24 cellular contexts compared by ENCODE assay signal in genomic region chr3:48243886-48244285, GRCh38. TPM values are rescaled to one million over a fixed set of nuclear protein-coding genes. Genes with fewer than 3 reads are reported as not detected.
A peak's percentile ranks its signal among the peaks of the same experiment; 100 is the strongest.
DNase-seq lines count a peak whose midpoint lies in the region; ATAC-seq, FAIRE-seq and TF ChIP-seq lines count a peak whose summit lies in the region.
"Had no signal": no experiment of that assay in that cellular context is flagged by ENCODE, and none has a peak within 500 bp of the region (broad histone marks: within the 10 kb centered on the region; RNA-seq: fewer than 3 reads in every experiment).

No MANE protein-coding gene starts in this region.

- H3K36me3 ChIP-seq in OCI-LY3 (replicated peaks; ENCODE audit: low read depth, low read length) (peaks cover 35% of the 10 kb centered on the region), H1 (ENCODE audit: control insufficient read depth in 2 of 4, insufficient read depth in 4 of 4, low read length in 3 of 4) (peaks cover 6 to 36% (median 16%) of the 10 kb centered on the region in 4 experiments; a peak in 6 of 8 replicates)
- H3K36me3 ChIP-seq: cardiac muscle cell, gastrocnemius medialis, neutrophil had no signal

- H3K9ac ChIP-seq in OCI-LY3 (ENCODE audit: low read length), result no peak overlapping the region
- 0 out of 7 replicates have a peak overlapping the region, but pooled peaks of 1 of the 4 experiments have one; percentile 38 for H3K9ac ChIP-seq in H1 (replicated peaks in 1 of 4; ENCODE audit: extremely low read depth in 1 of 4, low read depth in 3 of 4, low read length in 3 of 4)

- no peak overlapping the region for H2BK12ac ChIP-seq in H1 (ENCODE audit: low read depth, low read length)

- POLR2A ChIA-PET in H1 (lab: Charles Lee; ENCODE audit: partially characterized antibody), result interaction anchor here (0.5 to 8.2 kb wide), 19 partner anchors 9 to 193 kb away, joined by 3 to 84 read pairs (median 4); partner anchors contain the start of genes CDC25A and PLXNB1

- H2BK15ac ChIP-seq in H1 (ENCODE audit: low read length), result no peak overlapping the region

- H3K4me2 ChIP-seq in OCI-LY3 (ENCODE audit: low read length), result no peak overlapping the region
- H3K4me2 ChIP-seq in H1 (ENCODE audit: insufficient read depth in 1 of 2, low read depth in 2 of 2, low read length in 2 of 2), result peak overlapping the region; percentile 62 to 69

- no peak overlapping the region for H3K27ac Mint-ChIP-seq in activated naive CD4-positive, alpha-beta T cell treated with anti-CD3 and anti-CD28 coated beads, Interleukin-2, amount 10 ng/mL, durations not matched to agents 7 days and 5 days
- H3K27ac Mint-ChIP-seq in activated naive CD4-positive, alpha-beta T cell treated with anti-CD3 and anti-CD28 coated beads, Interleukin-2, amount 50 U/mL, for 72 hours, result no peak overlapping the region
- H3K27ac Mint-ChIP-seq in stimulated activated memory B cell treated with anti-CD40 and anti-IgM and Interleukin-4, amounts not matched to agents 10 μg/mL and 1 μg/mL and 100 μg/mL, for 72 hours, result peak overlapping the region; percentile 51

- peaks cover 61% of the 10 kb centered on the region for H3K4me1 Mint-ChIP-seq in activated naive CD4-positive, alpha-beta T cell treated with anti-CD3 and anti-CD28 coated beads, Interleukin-2, amount 10 ng/mL, durations not matched to agents 7 days and 5 days
- H3K4me1 Mint-ChIP-seq in stimulated activated memory B cell treated with anti-CD40 and anti-IgM and Interleukin-4, amounts not matched to agents 10 μg/mL and 1 μg/mL and 100 μg/mL, for 72 hours, result peaks cover 27% of the 10 kb centered on the region

- H3K23me2 ChIP-seq in H1 (ENCODE audit: low read depth, low read length), result peaks cover 4% of the 10 kb centered on the region; the same call in 1 of the 2 replicates

- H3K23ac ChIP-seq in H1 (ENCODE audit: insufficient read length), result no peak overlapping the region

- ATAC-seq in activated naive CD4-positive, alpha-beta T cell treated with anti-CD3 and anti-CD28 coated beads, Interleukin-2, amount 50 U/mL, for 72 hours, result no peak
- no peak for ATAC-seq in stimulated activated memory B cell treated with anti-CD40 and anti-IgM and Interleukin-4, amounts not matched to agents 10 μg/mL and 1 μg/mL and 100 μg/mL, for 72 hours
- no peak for ATAC-seq in HG03097 (IDR thresholded peaks at IDR 0.05; ENCODE audit: low FRiP score, unreplicated experiment)
- ATAC-seq: gastrocnemius medialis, left cardiac atrium had no signal

- H3K9me3 Mint-ChIP-seq in activated naive CD4-positive, alpha-beta T cell treated with anti-CD3 and anti-CD28 coated beads, Interleukin-2, amount 10 ng/mL, durations not matched to agents 7 days and 5 days, result no peaks in the 10 kb centered on the region
- H3K9me3 Mint-ChIP-seq in activated naive CD4-positive, alpha-beta T cell treated with anti-CD3 and anti-CD28 coated beads, Interleukin-2, amount 50 U/mL, for 72 hours, result no peaks in the 10 kb centered on the region
- no peaks in the 10 kb centered on the region for H3K9me3 Mint-ChIP-seq in stimulated activated memory B cell treated with anti-CD40 and anti-IgM and Interleukin-4, amounts not matched to agents 10 μg/mL and 1 μg/mL and 100 μg/mL, for 72 hours

- no peak overlapping the region for H3K56ac ChIP-seq in H1 (replicated peaks; ENCODE audit: insufficient read length, low read depth, low read length)

- peaks cover 72% of the 10 kb centered on the region for H3K79me2 ChIP-seq in OCI-LY3 (ENCODE audit: low read length)
- peaks cover 37 to 78% of the 10 kb centered on the region in 2 experiments for H3K79me2 ChIP-seq in H1 (ENCODE audit: control insufficient read depth in 1 of 2, insufficient read depth in 2 of 2, low read length in 2 of 2)

- H3K14ac ChIP-seq in H1 (ENCODE audit: insufficient read length), result no peak overlapping the region

- no peak overlapping the region for H4K5ac ChIP-seq in H1 (ENCODE audit: insufficient read length, low read depth, low read length)

- peaks cover 2% of the 10 kb centered on the region; the same call in 1 of the 2 replicates for H3K79me1 ChIP-seq in H1 (ENCODE audit: low read depth, low read length)

- H3K4me1 ChIP-seq in OCI-LY3 (ENCODE audit: low read length), result peaks cover 47% of the 10 kb centered on the region
- H3K4me1 ChIP-seq in H1 (replicated peaks in 1 of 4; ENCODE audit: control insufficient read depth in 3 of 4, insufficient read depth in 4 of 4, low read length in 3 of 4), result peaks cover 2 to 15% (median 9%) of the 10 kb centered on the region in 4 experiments; a peak in 6 of 7 replicates

- H3K36me3 Mint-ChIP-seq in activated naive CD4-positive, alpha-beta T cell treated with anti-CD3 and anti-CD28 coated beads, Interleukin-2, amount 10 ng/mL, durations not matched to agents 7 days and 5 days, result peaks cover 22% of the 10 kb centered on the region
- peaks cover 0 to 17% of the 10 kb centered on the region in 2 donors for H3K36me3 Mint-ChIP-seq in activated naive CD4-positive, alpha-beta T cell treated with anti-CD3 and anti-CD28 coated beads, Interleukin-2, amount 50 U/mL, for 72 hours
- H3K36me3 Mint-ChIP-seq in stimulated activated memory B cell treated with anti-CD40 and anti-IgM and Interleukin-4, amounts not matched to agents 10 μg/mL and 1 μg/mL and 100 μg/mL, for 72 hours, result peaks cover 11% of the 10 kb centered on the region

- peak overlapping the region; percentile 35; the same call in 1 of the 2 replicates for H2BK5ac ChIP-seq in H1 (ENCODE audit: low read depth, low read length)

- FAIRE-seq in H1 (lab: Jason Lieb, UNC) (no peak), urothelium cell line (lab: Jason Lieb, UNC) (no peak)
- FAIRE-seq: GM18507 had no signal

- TF ChIP-seq EP300 in H1 (IDR thresholded peaks at IDR 0.05; ENCODE audit: borderline replicate concordance in 1 of 2, low read depth in 2 of 2, low read length in 2 of 2), result no peak

- H2AFZ ChIP-seq in OCI-LY3 (ENCODE audit: low read depth, low read length), result no peak overlapping the region
- H2AFZ ChIP-seq in H1 (ENCODE audit: low read length), result no peak overlapping the region

- no peak for DNase-seq in activated naive CD4-positive, alpha-beta T cell treated with anti-CD3 and anti-CD28 coated beads, Interleukin-2, amount 10 ng/mL, durations not matched to agents 7 days and 5 days
- DNase-seq in activated naive CD4-positive, alpha-beta T cell treated with anti-CD3 and anti-CD28 coated beads, Interleukin-2, amount 50 U/mL, for 72 hours (ENCODE audit: low spot score in 2 of 2), result no peak
- DNase-seq in H1 (ENCODE audit: low read depth in 1 of 2, low spot score in 2 of 2) (no peak), urothelium cell line (ENCODE audit: low spot score) (no peak), hippocampal formation (lab: John Stamatoyannopoulos, UW) (no peak)
- DNase-seq: amniotic stem cell, EL, erythroblast, gastrocnemius medialis, Kasumi-1, left cardiac atrium, NCI-H774, retina, T-helper 2 cell had no signal

- H3K9me3 ChIP-seq in OCI-LY3 (ENCODE audit: insufficient read depth, low read length) (no peaks in the 10 kb centered on the region), H1 (ENCODE audit: insufficient read depth in 2 of 2, low read depth in 1 of 2, low read length in 1 of 2) (no peaks in the 10 kb centered on the region)
- H3K9me3 ChIP-seq: gastrocnemius medialis, neutrophil, suprapubic skin had no signal

- H3K27me3 ChIP-seq in OCI-LY3 (ENCODE audit: low read depth, low read length), result no peaks in the 10 kb centered on the region
- H3K27me3 ChIP-seq in H1 (replicated peaks in 1 of 4; ENCODE audit: control insufficient read depth in 3 of 4, extremely low read depth in 1 of 4, insufficient read depth in 3 of 4, low read length in 3 of 4), result no peaks in the 10 kb centered on the region
- H3K27me3 ChIP-seq: cardiac muscle cell, gastrocnemius medialis, neutrophil, suprapubic skin had no signal

- no peaks in the 10 kb centered on the region for H3K27me3 Mint-ChIP-seq in activated naive CD4-positive, alpha-beta T cell treated with anti-CD3 and anti-CD28 coated beads, Interleukin-2, amount 10 ng/mL, durations not matched to agents 7 days and 5 days
- H3K27me3 Mint-ChIP-seq in stimulated activated memory B cell treated with anti-CD40 and anti-IgM and Interleukin-4, amounts not matched to agents 10 μg/mL and 1 μg/mL and 100 μg/mL, for 72 hours, result no peaks in the 10 kb centered on the region

- peak overlapping the region; percentile 12 for H3K4me3 Mint-ChIP-seq in activated naive CD4-positive, alpha-beta T cell treated with anti-CD3 and anti-CD28 coated beads, Interleukin-2, amount 10 ng/mL, durations not matched to agents 7 days and 5 days
- H3K4me3 Mint-ChIP-seq in stimulated activated memory B cell treated with anti-CD40 and anti-IgM and Interleukin-4, amounts not matched to agents 10 μg/mL and 1 μg/mL and 100 μg/mL, for 72 hours, result no peak overlapping the region

- H3K27ac ChIP-seq in OCI-LY3 (ENCODE audit: low read length) (peak overlapping the region; percentile 3; the same call in 1 of the 2 replicates), H1 (ENCODE audit: low read depth, low read length) (no peak overlapping the region)
- H3K27ac ChIP-seq: cardiac muscle cell, neutrophil, suprapubic skin, VCaP had no signal

- CTCF ChIA-PET in activated naive CD4-positive, alpha-beta T cell treated with anti-CD3 and anti-CD28 coated beads, Interleukin-2, amount 10 ng/mL, durations not matched to agents 7 days and 5 days (lab: Charles Lee), result interaction anchor here (5.1 kb wide), 1 partner anchor 192 kb away, joined by 15 read pairs; no protein-coding TSS in a partner anchor
- CTCF ChIA-PET in H1 (lab: Charles Lee; ENCODE audit: partially characterized antibody), result interaction anchor here (1.1 to 1.9 kb wide), 8 partner anchors 11 to 196 kb away, joined by 3 to 11 read pairs (median 5); partner anchors contain the start of genes CCDC51 and TMA7

- WGBS in H1 (ENCODE audit: extremely low coverage in 1 of 2, insufficient coverage in 1 of 2, insufficient read length in 1 of 2, insufficient replicate concordance in 2 of 2, low coverage in 1 of 2, low lambda C conversion rate in 2 of 2, missing lambda C conversion rate in 1 of 2), 2 experiments, result 96% methylated on average over 2 of the region's 2 CpGs; no CpG with 5 or more reads in 1 of the 2 experiments

- no peak overlapping the region for H3K4ac ChIP-seq in H1 (replicated peaks; ENCODE audit: insufficient read length, low read depth, low read length)

- H2AK5ac ChIP-seq in H1 (ENCODE audit: low read depth, low read length), result no peak overlapping the region

- no peak overlapping the region for H3K18ac ChIP-seq in H1 (ENCODE audit: extremely low read depth, low read length)

- H4K8ac ChIP-seq in H1 (ENCODE audit: extremely low read depth, insufficient read depth, low read length), result no peak overlapping the region

- no peak for TF ChIP-seq CTCF in OCI-LY3 (IDR thresholded peaks at IDR 0.05; ENCODE audit: low read depth, low read length)
- TF ChIP-seq CTCF in H1 (IDR thresholded peaks at IDR 0.05; ENCODE audit: control extremely low read depth in 1 of 3, insufficient read depth in 1 of 3, low read depth in 1 of 3, low read length in 3 of 3), result no peak

- TF ChIP-seq RAD21 in H1 (IDR thresholded peaks at IDR 0.05 in 1 of 2, conservative IDR thresholded peaks at IDR 0.05 in 1 of 2; ENCODE audit: low read depth in 2 of 2, low read length in 2 of 2), result no peak

- peaks cover 22% of the 10 kb centered on the region for H4K20me1 ChIP-seq in OCI-LY3 (ENCODE audit: insufficient read depth, low read length)
- peaks cover 19 to 20% of the 10 kb centered on the region in 2 experiments for H4K20me1 ChIP-seq in H1 (replicated peaks in 1 of 2; ENCODE audit: control insufficient read depth in 1 of 2, insufficient read depth in 2 of 2, low read length in 2 of 2)

- no peak overlapping the region for H2BK120ac ChIP-seq in H1 (replicated peaks; ENCODE audit: low read depth, low read length)

- H3K4me3 ChIP-seq in OCI-LY3 (ENCODE audit: low read length), result no peak overlapping the region
- H3K4me3 ChIP-seq in H1 (ENCODE audit: extremely low read depth in 1 of 4, insufficient read depth in 2 of 4, low read depth in 3 of 4, low read length in 4 of 4), result peak overlapping the region in 2 of 4 experiments; percentile 92 to 96; a peak in 5 of 8 replicates
- H3K4me3 ChIP-seq: cardiac muscle cell, gastrocnemius medialis, suprapubic skin had no signal

- TF ChIP-seq POLR2A in H1 (IDR thresholded peaks at IDR 0.05; ENCODE audit: control extremely low read depth in 1 of 2, low read depth in 2 of 2, low read length in 2 of 2), result no peak

- no peak overlapping the region for H4K91ac ChIP-seq in H1 (replicated peaks; ENCODE audit: insufficient read length, low read length)

- no peak overlapping the region for H2BK20ac ChIP-seq in H1 (ENCODE audit: low read length)

RNA-seq across cellular contexts. Expression of gene ZNF589, which starts 3.0 kb away (rescaled TPM):
- total RNA-seq in activated naive CD4-positive, alpha-beta T cell treated with anti-CD3 and anti-CD28 coated beads, Interleukin-2, amount 50 U/mL, for 72 hours, result 10 to 100 TPM; 24.2 to 58.3 TPM
- 106 and 113 TPM in 2 replicates for total RNA-seq in H1 (2021; fragmentation: NEBNext Ultra II Directional; extraction: Animal tissue kit (Norgen Biotek cat#: 25700))
- 64.7 and 65.6 TPM in 2 replicates for polyA plus RNA-seq in H1 (2011; rRNA removed)
- 94.8 TPM for polyA plus RNA-seq in H1 (2011; cell fraction: cytosol; rRNA removed)
- polyA plus RNA-seq in H1 (2011; cell fraction: nucleus; rRNA removed), result 119 TPM
- polyA plus RNA-seq in H1 (2012, experiment 1 of 2), result 90.1 to 112 TPM (median 101 TPM) in 4 replicates
- polyA plus RNA-seq in H1 (2012, experiment 2 of 2), result 14.1 TPM
- 87.3 TPM for polyA plus RNA-seq in H1 (2013, experiment 1 of 2)
- 81.4 TPM for polyA plus RNA-seq in H1 (2013, experiment 2 of 2)
- polyA minus RNA-seq in H1 (2011; rRNA and poly(A)+ RNA removed), result 112 and 152 TPM in 2 replicates
- 48.0 TPM for polyA minus RNA-seq in H1 (2011; cell fraction: cytosol; rRNA and poly(A)+ RNA removed)
- 107 TPM for polyA minus RNA-seq in H1 (2011; cell fraction: nucleus; rRNA and poly(A)+ RNA removed)

RNA-seq across cellular contexts. Expression of gene CAMP, which starts 20.6 kb away (rescaled TPM):
- total RNA-seq in activated naive CD4-positive, alpha-beta T cell treated with anti-CD3 and anti-CD28 coated beads, Interleukin-2, amount 50 U/mL, for 72 hours, result not detected
- total RNA-seq in H1 (2021; fragmentation: NEBNext Ultra II Directional; extraction: Animal tissue kit (Norgen Biotek cat#: 25700)), result not detected in 2 replicates
- not detected in 2 replicates for polyA plus RNA-seq in H1 (2011; rRNA removed)
- not detected for polyA plus RNA-seq in H1 (2011; cell fraction: cytosol; rRNA removed)
- not detected for polyA plus RNA-seq in H1 (2011; cell fraction: nucleus; rRNA removed)
- polyA plus RNA-seq in H1 (2012, experiment 1 of 2), result not detected in 4 replicates
- polyA plus RNA-seq in H1 (2012, experiment 2 of 2), result not detected
- polyA plus RNA-seq in H1 (2013, experiment 1 of 2), result not detected
- polyA plus RNA-seq in H1 (2013, experiment 2 of 2), result not detected
- not detected in 2 replicates for polyA minus RNA-seq in H1 (2011; rRNA and poly(A)+ RNA removed)
- not detected for polyA minus RNA-seq in H1 (2011; cell fraction: cytosol; rRNA and poly(A)+ RNA removed)
- polyA minus RNA-seq in H1 (2011; cell fraction: nucleus; rRNA and poly(A)+ RNA removed), result not detected
- total RNA-seq: cardiac muscle cell, gastrocnemius medialis, mononuclear cell, SK-MEL-5, suprapubic skin had no signal
- polyA plus RNA-seq: cardiac muscle cell had no signal

RNA-seq across cellular contexts. Expression of gene CDC25A, which starts 55.7 kb away (rescaled TPM):
- 10 to 100 TPM; 29.0 to 37.6 TPM for total RNA-seq in activated naive CD4-positive, alpha-beta T cell treated with anti-CD3 and anti-CD28 coated beads, Interleukin-2, amount 50 U/mL, for 72 hours
- total RNA-seq in H1 (2021; fragmentation: NEBNext Ultra II Directional; extraction: Animal tissue kit (Norgen Biotek cat#: 25700)), result 62.1 and 65.0 TPM in 2 replicates
- polyA plus RNA-seq in H1 (2011; rRNA removed), result 20.7 and 22.2 TPM in 2 replicates
- 24.8 TPM for polyA plus RNA-seq in H1 (2011; cell fraction: cytosol; rRNA removed)
- polyA plus RNA-seq in H1 (2011; cell fraction: nucleus; rRNA removed), result 24.2 TPM
- polyA plus RNA-seq in H1 (2012, experiment 1 of 2), result 42.7 to 47.8 TPM (median 46.8 TPM) in 4 replicates
- polyA plus RNA-seq in H1 (2012, experiment 2 of 2), result 34.1 TPM
- 32.1 TPM for polyA plus RNA-seq in H1 (2013, experiment 1 of 2)
- 32.0 TPM for polyA plus RNA-seq in H1 (2013, experiment 2 of 2)
- 52.1 and 67.6 TPM in 2 replicates for polyA minus RNA-seq in H1 (2011; rRNA and poly(A)+ RNA removed)
- 57.9 TPM for polyA minus RNA-seq in H1 (2011; cell fraction: cytosol; rRNA and poly(A)+ RNA removed)
- 39.8 TPM for polyA minus RNA-seq in H1 (2011; cell fraction: nucleus; rRNA and poly(A)+ RNA removed)

RNA-seq across cellular contexts. Expression of gene NME6, which starts 57.3 kb away (rescaled TPM):
- total RNA-seq in activated naive CD4-positive, alpha-beta T cell treated with anti-CD3 and anti-CD28 coated beads, Interleukin-2, amount 50 U/mL, for 72 hours, result 10 to 100 TPM; 23.2 to 25.5 TPM
- 12.3 and 14.2 TPM in 2 replicates for total RNA-seq in H1 (2021; fragmentation: NEBNext Ultra II Directional; extraction: Animal tissue kit (Norgen Biotek cat#: 25700))
- polyA plus RNA-seq in H1 (2011; rRNA removed), result 19.3 and 21.5 TPM in 2 replicates
- 18.3 TPM for polyA plus RNA-seq in H1 (2011; cell fraction: cytosol; rRNA removed)
- 15.5 TPM for polyA plus RNA-seq in H1 (2011; cell fraction: nucleus; rRNA removed)
- 17.3 to 19.4 TPM (median 19.0 TPM) in 4 replicates for polyA plus RNA-seq in H1 (2012, experiment 1 of 2)
- 13.9 TPM for polyA plus RNA-seq in H1 (2012, experiment 2 of 2)
- 7.5 TPM for polyA plus RNA-seq in H1 (2013, experiment 1 of 2)
- 7.4 TPM for polyA plus RNA-seq in H1 (2013, experiment 2 of 2)
- polyA minus RNA-seq in H1 (2011; rRNA and poly(A)+ RNA removed), result 17.6 and 28.3 TPM in 2 replicates
- polyA minus RNA-seq in H1 (2011; cell fraction: cytosol; rRNA and poly(A)+ RNA removed), result 12.0 TPM
- 13.7 TPM for polyA minus RNA-seq in H1 (2011; cell fraction: nucleus; rRNA and poly(A)+ RNA removed)
